ENCODE assay signal across 16 cellular contexts in the genomic region with DNA sequence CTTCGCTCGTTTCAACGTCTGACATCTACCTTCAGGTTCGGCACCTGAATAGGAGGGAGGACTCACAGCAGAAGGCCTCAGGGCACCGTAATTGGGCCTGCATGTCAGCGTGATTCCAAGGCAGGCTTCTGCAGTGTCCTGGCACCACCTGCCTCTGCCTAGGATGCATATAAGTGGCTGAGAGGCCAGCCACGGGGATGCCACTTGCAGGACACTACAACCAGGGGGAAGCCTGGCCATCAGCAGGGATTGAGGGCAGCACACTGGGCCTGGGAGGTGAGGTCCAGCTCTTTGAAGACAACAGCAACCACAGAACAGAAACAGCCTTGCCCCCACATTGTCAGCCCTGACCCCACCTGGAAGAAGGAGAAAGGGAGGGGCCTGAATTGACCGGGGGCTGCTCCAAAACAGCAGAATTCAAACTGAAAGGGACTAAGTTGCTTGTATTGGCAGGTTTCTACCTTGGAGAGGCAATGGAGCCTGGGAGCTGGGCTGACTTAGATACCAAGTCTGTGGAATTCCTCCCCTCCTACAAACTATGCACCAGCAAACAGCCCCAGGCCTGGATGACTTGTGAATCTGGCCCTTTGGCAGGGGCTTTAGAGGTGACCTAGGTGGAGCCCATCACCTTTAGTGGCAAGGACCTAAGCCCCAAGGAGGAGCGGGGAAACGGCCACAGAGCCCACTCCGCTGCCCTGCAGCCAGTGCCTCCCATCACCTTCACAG.
"Had no signal": no experiment of that assay in that cellular context is flagged by ENCODE, and none has a peak within 500 bp of the region (broad histone marks: within the 10 kb centered on the region; RNA-seq: fewer than 3 reads in every experiment).

No MANE protein-coding gene starts in this region.

- H3K9me3 Mint-ChIP-seq: natural killer cell treated with Interleukin-12 subunit alpha and Interleukin-12 subunit beta and Interleukin-15 and Interleukin-18, amount 100 ng/mL, for 72 hours; neural progenitor cell; type B pancreatic cell had no signal

- H3K4me3 ChIP-seq: colonic mucosa, heart left ventricle, neural progenitor cell, psoas muscle, spleen had no signal

- H3K27ac ChIP-seq: colonic mucosa, heart left ventricle, neural progenitor cell, psoas muscle had no signal

- ATAC-seq: left lobe of liver, psoas muscle, sciatic nerve had no signal

- H3K4me1 ChIP-seq: colonic mucosa, neural progenitor cell, psoas muscle had no signal

- H3K27me3 ChIP-seq: colonic mucosa, heart left ventricle, neural progenitor cell, spleen had no signal

- DNase-seq: colonic mucosa; effector CD4-positive, alpha-beta T cell; heart left ventricle; midbrain; psoas muscle; retina; spleen; stimulated activated CD4-positive, alpha-beta T cell treated with anti-CD3 and anti-CD28 coated beads, Interleukin-15, amount 100 ng/mL, for 24 hours; stimulated activated CD4-positive, alpha-beta T cell treated with anti-CD3 and anti-CD28 coated beads, Interleukin-1b, Interleukin-23, amount 100 ng/mL, for 48 hours; stimulated activated CD4-positive, alpha-beta T cell treated with anti-CD3 and anti-CD28 coated beads, Interleukin-4, amount 100 ng/mL, for 24 hours; stimulated activated naive CD4-positive, alpha-beta T cell treated with Interleukin-2 at 50 U/mL for 16 hours had no signal

- H2AFZ ChIP-seq: neural progenitor cell had no signal

- H3K4me2 ChIP-seq: neural progenitor cell had no signal

- H3K36me3 Mint-ChIP-seq: natural killer cell treated with Interleukin-12 subunit alpha and Interleukin-12 subunit beta and Interleukin-15 and Interleukin-18, amount 100 ng/mL, for 72 hours; neural progenitor cell; type B pancreatic cell had no signal

- H3K36me3 ChIP-seq: colonic mucosa, heart left ventricle, neural progenitor cell, spleen had no signal

- H3K4me3 Mint-ChIP-seq: natural killer cell treated with Interleukin-12 subunit alpha and Interleukin-12 subunit beta and Interleukin-15 and Interleukin-18, amount 100 ng/mL, for 72 hours; neural progenitor cell; type B pancreatic cell had no signal

- H3K9ac ChIP-seq: neural progenitor cell had no signal

- H3K27ac Mint-ChIP-seq: natural killer cell treated with Interleukin-12 subunit alpha and Interleukin-12 subunit beta and Interleukin-15 and Interleukin-18, amount 100 ng/mL, for 72 hours; neural progenitor cell; type B pancreatic cell had no signal

- H3K9me3 ChIP-seq: colonic mucosa, heart left ventricle, psoas muscle, spleen had no signal
